ENCODE assay signal across 3 cellular contexts in the genomic region with DNA sequence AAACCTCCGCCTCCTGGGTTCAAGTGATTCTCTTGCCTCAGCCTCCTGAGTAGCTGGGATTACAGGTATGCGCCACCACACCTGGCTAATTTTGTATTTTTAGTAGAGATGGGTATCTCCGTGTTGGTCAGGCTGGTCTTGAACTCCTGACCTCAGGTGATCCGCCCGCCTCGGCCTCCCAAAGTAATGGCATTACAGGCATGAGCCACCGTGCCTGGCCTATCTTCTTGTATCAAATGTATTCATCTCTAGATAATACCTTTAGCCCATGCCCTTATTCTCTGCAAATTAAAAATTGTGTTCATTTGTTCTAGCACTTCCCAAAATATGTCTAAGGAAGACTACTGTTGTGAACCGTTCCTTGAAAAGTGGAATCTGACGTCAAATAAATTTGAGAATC. TPM values are rescaled to one million over a fixed set of nuclear protein-coding genes. Genes with fewer than 3 reads are reported as not detected.
"Had no signal": no experiment of that assay in that cellular context is flagged by ENCODE, and none has a peak within 500 bp of the region (broad histone marks: within the 10 kb centered on the region; RNA-seq: fewer than 3 reads in every experiment).

No MANE protein-coding gene starts in this region.

RNA-seq across cellular contexts. Expression of a gene that starts 45.7 kb away (rescaled TPM):
- polyA plus RNA-seq: GM23248, GM23338, H1 had no signal
